In the genomic region with DNA sequence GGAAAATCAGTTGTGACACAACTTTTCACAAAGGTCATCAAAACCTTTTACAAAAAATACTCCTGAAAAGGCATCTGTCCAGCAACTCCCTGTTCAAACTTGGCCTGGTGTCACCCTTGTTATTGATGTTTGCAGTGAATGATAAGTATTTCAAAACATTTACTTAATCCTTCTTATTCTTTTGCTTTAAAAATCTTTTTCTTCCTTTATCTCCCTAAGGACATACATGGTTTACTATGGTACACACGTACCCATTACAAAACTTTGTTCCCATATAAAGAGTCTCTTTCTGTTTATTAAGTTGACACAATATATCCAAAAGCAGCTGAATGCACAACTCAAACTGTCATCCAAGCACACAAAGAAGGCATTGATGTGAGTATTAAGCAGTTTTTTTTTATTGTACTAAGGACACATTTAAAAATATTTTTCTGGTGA, we compare ENCODE assay signal across 3 cellular contexts.
TF ChIP-seq lines count a peak whose summit lies in the region.

No MANE protein-coding gene starts in this region.

TF ChIP-seq in SK-N-SH, 30 proteins besides CTCF, POLR2A, EP300 and RAD21:
- TF ChIP-seq FOSL2 (IDR thresholded peaks at IDR 0.05; ENCODE audit: borderline replicate concordance, low read depth) = no peak
- TF ChIP-seq, protein P1, sequence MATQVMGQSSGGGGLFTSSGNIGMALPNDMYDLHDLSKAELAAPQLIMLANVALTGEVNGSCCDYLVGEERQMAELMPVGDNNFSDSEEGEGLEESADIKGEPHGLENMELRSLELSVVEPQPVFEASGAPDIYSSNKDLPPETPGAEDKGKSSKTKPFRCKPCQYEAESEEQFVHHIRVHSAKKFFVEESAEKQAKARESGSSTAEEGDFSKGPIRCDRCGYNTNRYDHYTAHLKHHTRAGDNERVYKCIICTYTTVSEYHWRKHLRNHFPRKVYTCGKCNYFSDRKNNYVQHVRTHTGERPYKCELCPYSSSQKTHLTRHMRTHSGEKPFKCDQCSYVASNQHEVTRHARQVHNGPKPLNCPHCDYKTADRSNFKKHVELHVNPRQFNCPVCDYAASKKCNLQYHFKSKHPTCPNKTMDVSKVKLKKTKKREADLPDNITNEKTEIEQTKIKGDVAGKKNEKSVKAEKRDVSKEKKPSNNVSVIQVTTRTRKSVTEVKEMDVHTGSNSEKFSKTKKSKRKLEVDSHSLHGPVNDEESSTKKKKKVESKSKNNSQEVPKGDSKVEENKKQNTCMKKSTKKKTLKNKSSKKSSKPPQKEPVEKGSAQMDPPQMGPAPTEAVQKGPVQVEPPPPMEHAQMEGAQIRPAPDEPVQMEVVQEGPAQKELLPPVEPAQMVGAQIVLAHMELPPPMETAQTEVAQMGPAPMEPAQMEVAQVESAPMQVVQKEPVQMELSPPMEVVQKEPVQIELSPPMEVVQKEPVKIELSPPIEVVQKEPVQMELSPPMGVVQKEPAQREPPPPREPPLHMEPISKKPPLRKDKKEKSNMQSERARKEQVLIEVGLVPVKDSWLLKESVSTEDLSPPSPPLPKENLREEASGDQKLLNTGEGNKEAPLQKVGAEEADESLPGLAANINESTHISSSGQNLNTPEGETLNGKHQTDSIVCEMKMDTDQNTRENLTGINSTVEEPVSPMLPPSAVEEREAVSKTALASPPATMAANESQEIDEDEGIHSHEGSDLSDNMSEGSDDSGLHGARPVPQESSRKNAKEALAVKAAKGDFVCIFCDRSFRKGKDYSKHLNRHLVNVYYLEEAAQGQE (IDR thresholded peaks at IDR 0.05; ENCODE audit: low read depth, low read length) = no peak
- TF ChIP-seq, protein P2, sequence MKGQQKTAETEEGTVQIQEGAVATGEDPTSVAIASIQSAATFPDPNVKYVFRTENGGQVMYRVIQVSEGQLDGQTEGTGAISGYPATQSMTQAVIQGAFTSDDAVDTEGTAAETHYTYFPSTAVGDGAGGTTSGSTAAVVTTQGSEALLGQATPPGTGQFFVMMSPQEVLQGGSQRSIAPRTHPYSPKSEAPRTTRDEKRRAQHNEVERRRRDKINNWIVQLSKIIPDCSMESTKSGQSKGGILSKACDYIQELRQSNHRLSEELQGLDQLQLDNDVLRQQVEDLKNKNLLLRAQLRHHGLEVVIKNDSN (IDR thresholded peaks at IDR 0.05; ENCODE audit: borderline replicate concordance, low read depth) = no peak
- TF ChIP-seq RXRA (IDR thresholded peaks at IDR 0.05; ENCODE audit: borderline replicate concordance, low read depth) = no peak
- TF ChIP-seq, protein P3, sequence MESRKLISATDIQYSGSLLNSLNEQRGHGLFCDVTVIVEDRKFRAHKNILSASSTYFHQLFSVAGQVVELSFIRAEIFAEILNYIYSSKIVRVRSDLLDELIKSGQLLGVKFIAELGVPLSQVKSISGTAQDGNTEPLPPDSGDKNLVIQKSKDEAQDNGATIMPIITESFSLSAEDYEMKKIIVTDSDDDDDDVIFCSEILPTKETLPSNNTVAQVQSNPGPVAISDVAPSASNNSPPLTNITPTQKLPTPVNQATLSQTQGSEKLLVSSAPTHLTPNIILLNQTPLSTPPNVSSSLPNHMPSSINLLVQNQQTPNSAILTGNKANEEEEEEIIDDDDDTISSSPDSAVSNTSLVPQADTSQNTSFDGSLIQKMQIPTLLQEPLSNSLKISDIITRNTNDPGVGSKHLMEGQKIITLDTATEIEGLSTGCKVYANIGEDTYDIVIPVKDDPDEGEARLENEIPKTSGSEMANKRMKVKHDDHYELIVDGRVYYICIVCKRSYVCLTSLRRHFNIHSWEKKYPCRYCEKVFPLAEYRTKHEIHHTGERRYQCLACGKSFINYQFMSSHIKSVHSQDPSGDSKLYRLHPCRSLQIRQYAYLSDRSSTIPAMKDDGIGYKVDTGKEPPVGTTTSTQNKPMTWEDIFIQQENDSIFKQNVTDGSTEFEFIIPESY (IDR thresholded peaks at IDR 0.05; ENCODE audit: borderline replicate concordance, low read depth) = no peak
- no peak for TF ChIP-seq POLR2AphosphoS5 (IDR thresholded peaks at IDR 0.05; ENCODE audit: low read depth, low read length)
- TF ChIP-seq, protein P4, sequence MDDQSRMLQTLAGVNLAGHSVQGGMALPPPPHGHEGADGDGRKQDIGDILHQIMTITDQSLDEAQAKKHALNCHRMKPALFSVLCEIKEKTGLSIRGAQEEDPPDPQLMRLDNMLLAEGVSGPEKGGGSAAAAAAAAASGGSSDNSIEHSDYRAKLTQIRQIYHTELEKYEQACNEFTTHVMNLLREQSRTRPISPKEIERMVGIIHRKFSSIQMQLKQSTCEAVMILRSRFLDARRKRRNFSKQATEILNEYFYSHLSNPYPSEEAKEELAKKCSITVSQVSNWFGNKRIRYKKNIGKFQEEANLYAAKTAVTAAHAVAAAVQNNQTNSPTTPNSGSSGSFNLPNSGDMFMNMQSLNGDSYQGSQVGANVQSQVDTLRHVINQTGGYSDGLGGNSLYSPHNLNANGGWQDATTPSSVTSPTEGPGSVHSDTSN (IDR thresholded peaks at IDR 0.05) = no peak
- no peak for TF ChIP-seq SMC3 (IDR thresholded peaks at IDR 0.05; ENCODE audit: low read depth, low read length)
TF ChIP-seq in SK-N-SH: peak in this region for 0.

TF ChIP-seq in SK-N-SH treated with all-trans-retinoic acid at 6 μM for 48 hours, 23 proteins besides CTCF, POLR2A, EP300 and RAD21:
- TF ChIP-seq GLIS3 (CRISPR knock-in tag; IDR thresholded peaks at IDR 0.05) (no peak), ZNF8 (CRISPR knock-in tag; IDR thresholded peaks at IDR 0.05) (no peak), ZC3H10 (CRISPR knock-in tag; IDR thresholded peaks at IDR 0.05) (no peak), ZNF565 (CRISPR knock-in tag; conservative IDR thresholded peaks at IDR 0.05; ENCODE audit: low read depth) (no peak), ARNTL (CRISPR knock-in tag; IDR thresholded peaks at IDR 0.05; ENCODE audit: borderline replicate concordance, low read depth) (no peak), BACH2 (CRISPR knock-in tag; IDR thresholded peaks at IDR 0.05; ENCODE audit: borderline replicate concordance) (no peak), ZFP30 (CRISPR knock-in tag; IDR thresholded peaks at IDR 0.05) (no peak), OSR1 (CRISPR knock-in tag; IDR thresholded peaks at IDR 0.05) (no peak), SNAI2 (CRISPR knock-in tag; IDR thresholded peaks at IDR 0.05) (no peak)
- TF ChIP-seq, protein P5, sequence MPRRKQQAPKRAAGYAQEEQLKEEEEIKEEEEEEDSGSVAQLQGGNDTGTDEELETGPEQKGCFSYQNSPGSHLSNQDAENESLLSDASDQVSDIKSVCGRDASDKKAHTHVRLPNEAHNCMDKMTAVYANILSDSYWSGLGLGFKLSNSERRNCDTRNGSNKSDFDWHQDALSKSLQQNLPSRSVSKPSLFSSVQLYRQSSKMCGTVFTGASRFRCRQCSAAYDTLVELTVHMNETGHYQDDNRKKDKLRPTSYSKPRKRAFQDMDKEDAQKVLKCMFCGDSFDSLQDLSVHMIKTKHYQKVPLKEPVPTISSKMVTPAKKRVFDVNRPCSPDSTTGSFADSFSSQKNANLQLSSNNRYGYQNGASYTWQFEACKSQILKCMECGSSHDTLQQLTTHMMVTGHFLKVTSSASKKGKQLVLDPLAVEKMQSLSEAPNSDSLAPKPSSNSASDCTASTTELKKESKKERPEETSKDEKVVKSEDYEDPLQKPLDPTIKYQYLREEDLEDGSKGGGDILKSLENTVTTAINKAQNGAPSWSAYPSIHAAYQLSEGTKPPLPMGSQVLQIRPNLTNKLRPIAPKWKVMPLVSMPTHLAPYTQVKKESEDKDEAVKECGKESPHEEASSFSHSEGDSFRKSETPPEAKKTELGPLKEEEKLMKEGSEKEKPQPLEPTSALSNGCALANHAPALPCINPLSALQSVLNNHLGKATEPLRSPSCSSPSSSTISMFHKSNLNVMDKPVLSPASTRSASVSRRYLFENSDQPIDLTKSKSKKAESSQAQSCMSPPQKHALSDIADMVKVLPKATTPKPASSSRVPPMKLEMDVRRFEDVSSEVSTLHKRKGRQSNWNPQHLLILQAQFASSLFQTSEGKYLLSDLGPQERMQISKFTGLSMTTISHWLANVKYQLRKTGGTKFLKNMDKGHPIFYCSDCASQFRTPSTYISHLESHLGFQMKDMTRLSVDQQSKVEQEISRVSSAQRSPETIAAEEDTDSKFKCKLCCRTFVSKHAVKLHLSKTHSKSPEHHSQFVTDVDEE (CRISPR knock-in tag; IDR thresholded peaks at IDR 0.05) = no peak
- TF ChIP-seq, protein P6, sequence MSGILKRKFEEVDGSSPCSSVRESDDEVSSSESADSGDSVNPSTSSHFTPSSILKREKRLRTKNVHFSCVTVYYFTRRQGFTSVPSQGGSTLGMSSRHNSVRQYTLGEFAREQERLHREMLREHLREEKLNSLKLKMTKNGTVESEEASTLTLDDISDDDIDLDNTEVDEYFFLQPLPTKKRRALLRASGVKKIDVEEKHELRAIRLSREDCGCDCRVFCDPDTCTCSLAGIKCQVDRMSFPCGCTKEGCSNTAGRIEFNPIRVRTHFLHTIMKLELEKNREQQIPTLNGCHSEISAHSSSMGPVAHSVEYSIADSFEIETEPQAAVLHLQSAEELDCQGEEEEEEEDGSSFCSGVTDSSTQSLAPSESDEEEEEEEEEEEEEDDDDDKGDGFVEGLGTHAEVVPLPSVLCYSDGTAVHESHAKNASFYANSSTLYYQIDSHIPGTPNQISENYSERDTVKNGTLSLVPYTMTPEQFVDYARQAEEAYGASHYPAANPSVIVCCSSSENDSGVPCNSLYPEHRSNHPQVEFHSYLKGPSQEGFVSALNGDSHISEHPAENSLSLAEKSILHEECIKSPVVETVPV (CRISPR knock-in tag; IDR thresholded peaks at IDR 0.05) = no peak
- TF ChIP-seq, protein P7, sequence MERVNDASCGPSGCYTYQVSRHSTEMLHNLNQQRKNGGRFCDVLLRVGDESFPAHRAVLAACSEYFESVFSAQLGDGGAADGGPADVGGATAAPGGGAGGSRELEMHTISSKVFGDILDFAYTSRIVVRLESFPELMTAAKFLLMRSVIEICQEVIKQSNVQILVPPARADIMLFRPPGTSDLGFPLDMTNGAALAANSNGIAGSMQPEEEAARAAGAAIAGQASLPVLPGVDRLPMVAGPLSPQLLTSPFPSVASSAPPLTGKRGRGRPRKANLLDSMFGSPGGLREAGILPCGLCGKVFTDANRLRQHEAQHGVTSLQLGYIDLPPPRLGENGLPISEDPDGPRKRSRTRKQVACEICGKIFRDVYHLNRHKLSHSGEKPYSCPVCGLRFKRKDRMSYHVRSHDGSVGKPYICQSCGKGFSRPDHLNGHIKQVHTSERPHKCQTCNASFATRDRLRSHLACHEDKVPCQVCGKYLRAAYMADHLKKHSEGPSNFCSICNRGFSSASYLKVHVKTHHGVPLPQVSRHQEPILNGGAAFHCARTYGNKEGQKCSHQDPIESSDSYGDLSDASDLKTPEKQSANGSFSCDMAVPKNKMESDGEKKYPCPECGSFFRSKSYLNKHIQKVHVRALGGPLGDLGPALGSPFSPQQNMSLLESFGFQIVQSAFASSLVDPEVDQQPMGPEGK (CRISPR knock-in tag; IDR thresholded peaks at IDR 0.05; ENCODE audit: borderline replicate concordance) = no peak

TF ChIP-seq in liver, 16 proteins besides CTCF, POLR2A, EP300 and RAD21:
- TF ChIP-seq RXRA (IDR thresholded peaks at IDR 0.05) (peak; percentile 79 to 87), SP1 (IDR thresholded peaks at IDR 0.05) (peak; percentile 61), HNF4A (conservative IDR thresholded peaks at IDR 0.05) (peak; percentile 79), FOXA1 (IDR thresholded peaks at IDR 0.05) (no peak), TAF1 (conservative IDR thresholded peaks at IDR 0.05) (peak; percentile 13), FOXA2 (IDR thresholded peaks at IDR 0.05) (peak; percentile 76), EGR1 (IDR thresholded peaks at IDR 0.05; ENCODE audit: low read depth in 2 of 2) (no peak), NR2F2 (IDR thresholded peaks at IDR 0.05) (no peak), GABPA (IDR thresholded peaks at IDR 0.05 in 1 of 2, conservative IDR thresholded peaks at IDR 0.05 in 1 of 2) (no peak), JUND (IDR thresholded peaks at IDR 0.05) (peak; percentile 42), HNF4G (IDR thresholded peaks at IDR 0.05) (no peak), YY1 (IDR thresholded peaks at IDR 0.05) (no peak)
- TF ChIP-seq, protein P3 (IDR thresholded peaks at IDR 0.05) = peak; percentile 29
- TF ChIP-seq, protein P1 (IDR thresholded peaks at IDR 0.05) = peak; percentile 64
- TF ChIP-seq, protein P8, sequence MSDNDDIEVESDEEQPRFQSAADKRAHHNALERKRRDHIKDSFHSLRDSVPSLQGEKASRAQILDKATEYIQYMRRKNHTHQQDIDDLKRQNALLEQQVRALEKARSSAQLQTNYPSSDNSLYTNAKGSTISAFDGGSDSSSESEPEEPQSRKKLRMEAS (IDR thresholded peaks at IDR 0.05) = peak; percentile 32
- TF ChIP-seq, protein P9, sequence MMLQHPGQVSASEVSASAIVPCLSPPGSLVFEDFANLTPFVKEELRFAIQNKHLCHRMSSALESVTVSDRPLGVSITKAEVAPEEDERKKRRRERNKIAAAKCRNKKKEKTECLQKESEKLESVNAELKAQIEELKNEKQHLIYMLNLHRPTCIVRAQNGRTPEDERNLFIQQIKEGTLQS (IDR thresholded peaks at IDR 0.05) = no peak
